Comparison of ENCODE assay signal across 8 cellular contexts in the genomic region with DNA sequence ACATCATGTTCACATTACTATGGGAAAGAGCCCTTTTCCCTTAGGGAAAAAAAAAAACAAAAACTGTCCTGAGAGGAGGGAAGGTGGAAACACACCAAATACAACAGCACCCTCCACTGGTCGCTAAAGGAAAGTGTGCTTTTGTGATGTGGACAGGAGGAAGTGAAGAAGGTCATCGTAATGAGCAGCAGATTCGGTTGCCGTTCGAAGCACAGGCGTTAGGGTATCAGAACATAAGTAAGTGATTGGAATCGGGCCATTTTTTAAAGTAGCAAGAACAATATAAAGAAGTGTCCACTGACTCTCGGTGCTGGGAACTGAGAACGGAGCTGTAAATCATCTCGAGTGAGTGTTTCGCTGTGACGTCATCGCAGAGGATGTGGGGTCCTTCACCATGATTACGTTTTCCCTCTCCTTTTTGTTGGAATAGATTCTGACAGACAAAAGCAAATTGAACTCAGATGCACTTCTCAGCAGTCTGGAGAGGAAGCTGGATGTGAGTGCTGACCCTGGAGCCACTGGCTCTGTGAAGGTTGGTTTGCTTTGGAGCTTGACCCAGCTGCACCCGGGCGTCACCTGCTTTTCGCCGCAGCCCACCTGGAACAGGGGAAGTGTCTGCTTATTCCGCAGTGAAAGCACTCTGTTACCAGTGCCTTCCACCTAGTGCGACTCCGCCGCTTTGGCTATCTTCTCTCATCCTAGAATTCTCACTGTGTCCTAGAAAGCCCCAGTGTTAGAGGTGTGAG.
A peak's percentile ranks its signal among the peaks of the same experiment; 100 is the strongest.
DNase-seq lines count a peak whose midpoint lies in the region; ATAC-seq and TF ChIP-seq lines count a peak whose summit lies in the region.

No MANE protein-coding gene starts in this region.

- H3K9me3 ChIP-seq in Karpas-422 (ENCODE audit: low read length) (no peaks in the 10 kb centered on the region), suprapubic skin (no peaks in the 10 kb centered on the region)

- 43% methylated on average over 22 of the region's 22 CpGs for WGBS in suprapubic skin

- H3K27ac Mint-ChIP-seq in chondrocyte (ENCODE audit: unreplicated experiment) = peak overlapping the region; percentile 70

- no peak for TF ChIP-seq EP300 in suprapubic skin (IDR thresholded peaks at IDR 0.05)

- H2AFZ ChIP-seq in Karpas-422 (ENCODE audit: low read length) = no peak overlapping the region

- H3K36me3 ChIP-seq in Karpas-422 (ENCODE audit: insufficient read depth, low read length) (no peaks in the 10 kb centered on the region), suprapubic skin (no peaks in the 10 kb centered on the region)

- H3K79me2 ChIP-seq in Karpas-422 (ENCODE audit: low read length) = no peaks in the 10 kb centered on the region

- H3K27ac ChIP-seq in Karpas-422 (ENCODE audit: low read length) (no peak overlapping the region), suprapubic skin (no peak overlapping the region)

- no peaks in the 10 kb centered on the region for H4K20me1 ChIP-seq in Karpas-422 (ENCODE audit: insufficient read depth, low read depth, low read length)

- TF ChIP-seq POLR2A in suprapubic skin (IDR thresholded peaks at IDR 0.05) = no peak

- peaks cover 33% of the 10 kb centered on the region for H3K4me1 ChIP-seq in Karpas-422 (ENCODE audit: low read length)
- peaks cover 5% of the 10 kb centered on the region for H3K4me1 ChIP-seq in suprapubic skin

- no peaks in the 10 kb centered on the region for H3K27me3 Mint-ChIP-seq in chondrocyte (ENCODE audit: low read depth)

- H3K9me3 Mint-ChIP-seq in chondrocyte (ENCODE audit: low read depth) = no peaks in the 10 kb centered on the region

- H3K4me3 ChIP-seq in Karpas-422 (ENCODE audit: low read length) = no peak overlapping the region
- H3K4me3 ChIP-seq in suprapubic skin = no peak overlapping the region

- peak; percentile 41 for DNase-seq in activated CD4-positive, alpha-beta T cell treated with anti-CD3 and anti-CD28 coated beads for 48 hours
- DNase-seq in activated CD4-positive, alpha-beta T cell treated with anti-CD3 and anti-CD28 coated beads, Interleukin-2, amount 50 U/mL, for 4 hours = no peak
- peak; percentile 85 for DNase-seq in Karpas-422
- DNase-seq in RKO (ENCODE audit: low spot score) = peak; percentile 78
- no peak for DNase-seq in chondrocyte (ENCODE audit: low spot score)
- DNase-seq in left lobe of liver (ENCODE audit: low spot score) = no peak
- no peak for DNase-seq in suprapubic skin (ENCODE audit: low spot score in 2 of 2)

- H3K36me3 Mint-ChIP-seq in chondrocyte (ENCODE audit: low read depth) = peaks cover 2% of the 10 kb centered on the region

- H3K9me2 ChIP-seq in Karpas-422 (replicated peaks; ENCODE audit: insufficient read depth, low read length) = no peaks in the 10 kb centered on the region

- H3K4me1 Mint-ChIP-seq in chondrocyte (ENCODE audit: low read depth) = peaks cover 26% of the 10 kb centered on the region

- peak; percentile 97 for TF ChIP-seq CTCF in chondrocyte (IDR thresholded peaks at IDR 0.05)
- TF ChIP-seq CTCF in suprapubic skin (IDR thresholded peaks at IDR 0.05) = peak; percentile 17 to 44

- H3K4me2 ChIP-seq in Karpas-422 (ENCODE audit: low read depth, low read length, poor library complexity, severe bottlenecking) = peak overlapping the region; percentile 17

- H3K9ac ChIP-seq in Karpas-422 (ENCODE audit: low read length) = no peak overlapping the region

- ATAC-seq in left lobe of liver (peak; percentile 60), HG03095 (IDR thresholded peaks at IDR 0.05; ENCODE audit: unreplicated experiment) (no peak)

- H3K4me3 Mint-ChIP-seq in chondrocyte (ENCODE audit: unreplicated experiment) = peak overlapping the region; percentile 65

- no peaks in the 10 kb centered on the region for H3K27me3 ChIP-seq in Karpas-422 (ENCODE audit: low read length)
- H3K27me3 ChIP-seq in suprapubic skin = no peaks in the 10 kb centered on the region

Comparison
In these comparisons a context has a peak if more than half of its experiments do, and no peak if none do; other contexts are left out.
1. DNase-seq: peak in activated CD4-positive, alpha-beta T cell treated with anti-CD3 and anti-CD28 coated beads for 48 hours (single experiment), Karpas-422 (single experiment) and RKO (single experiment); none in activated CD4-positive, alpha-beta T cell treated with anti-CD3 and anti-CD28 coated beads, Interleukin-2, amount 50 U/mL, for 4 hours (0 of 2), chondrocyte (single experiment), left lobe of liver (single experiment) and suprapubic skin (0 of 2).